8 cellular contexts compared by ENCODE assay signal in genomic region chr2:240143801-240144648, GRCh38. TPM values are rescaled to one million over a fixed set of nuclear protein-coding genes. Genes with fewer than 3 reads are reported as not detected.
A peak's percentile ranks its signal among the peaks of the same experiment; 100 is the strongest.
DNase-seq lines count a peak whose midpoint lies in the region; FAIRE-seq and TF ChIP-seq lines count a peak whose summit lies in the region.

No MANE protein-coding gene starts in this region.

- H3K36me3 ChIP-seq in SJCRH30 (no peaks in the 10 kb centered on the region), ovary (no peaks in the 10 kb centered on the region), tibial nerve (no peaks in the 10 kb centered on the region)

- intact Hi-C loops in ovary (cut with DNase I), result loop anchor here (5.0 to 10.0 kb wide), 4 partner anchors 82 to 1787 kb away; partner anchors contain the start of gene OR6B3 (in 1 of the 4)

- FAIRE-seq in frontal cortex (lab: Jason Lieb, UNC), result no peak

- DNase-seq in NCI-H2029 treated with DMSO at 0.1 percent for 48 hours (lab: John Stamatoyannopoulos, UW), result peak; percentile 29
- no peak for DNase-seq in NCI-H2029 (lab: John Stamatoyannopoulos, UW)
- DNase-seq in HUDEP-2 (lab: John Stamatoyannopoulos, UW; ENCODE audit: unreplicated experiment in 76 of 76), result peak in 55 of 76 experiments; percentile 2 to 78 (median 37)
- DNase-seq in SJCRH30, result peak; percentile 65 to 85
- peak; percentile 49 for DNase-seq in activated gamma-delta T cell (lab: John Stamatoyannopoulos, UW)
- DNase-seq in frontal cortex (ENCODE audit: low spot score in 2 of 2), result peak; percentile 84 to 93
- DNase-seq in ovary, result peak; percentile 53 to 82 (median 72)
- DNase-seq in tibial nerve (ENCODE audit: low spot score in 2 of 2), result peak; percentile 56 to 76

- TF ChIP-seq CTCF in ovary (IDR thresholded peaks at IDR 0.05), result peak; percentile 83 to 89 (median 86)
- TF ChIP-seq CTCF in tibial nerve (IDR thresholded peaks at IDR 0.05), result peak; percentile 91 to 97 (median 96)

- TF ChIP-seq EP300 in ovary (IDR thresholded peaks at IDR 0.05), result no peak
- no peak for TF ChIP-seq EP300 in tibial nerve (IDR thresholded peaks at IDR 0.05)

- H3K4me1 ChIP-seq in SJCRH30 (peaks cover 18% of the 10 kb centered on the region), ovary (ENCODE audit: insufficient read depth) (peaks cover 2% of the 10 kb centered on the region), tibial nerve (peaks cover 0 to 6% (median 3%) of the 10 kb centered on the region in 4 donors)

- H3K9me3 ChIP-seq in SJCRH30 (replicated peaks), result no peaks in the 10 kb centered on the region
- no peaks in the 10 kb centered on the region for H3K9me3 ChIP-seq in ovary
- no peaks in the 10 kb centered on the region for H3K9me3 ChIP-seq in tibial nerve

- peaks cover 28% of the 10 kb centered on the region for H3K27me3 ChIP-seq in SJCRH30
- H3K27me3 ChIP-seq in ovary, result no peaks in the 10 kb centered on the region
- peaks cover 0 to 3% of the 10 kb centered on the region in 2 donors for H3K27me3 ChIP-seq in tibial nerve

- WGBS in ovary, 3 donors, result 30 to 36% (median 33%) methylated on average over 31 to 36 of the region's 36 CpGs
- WGBS in tibial nerve, 2 donors, result 16 to 43% methylated on average over 22 to 36 of the region's 36 CpGs

- TF ChIP-seq POLR2A in ovary (IDR thresholded peaks at IDR 0.05) (no peak), tibial nerve (IDR thresholded peaks at IDR 0.05) (no peak)

- H3K27ac ChIP-seq in SJCRH30 (no peak overlapping the region), ovary (no peak overlapping the region), tibial nerve (no peak overlapping the region)

- H3K4me3 ChIP-seq in SJCRH30, result no peak overlapping the region
- H3K4me3 ChIP-seq in ovary, result no peak overlapping the region
- H3K4me3 ChIP-seq in tibial nerve, result no peak overlapping the region

RNA-seq across cellular contexts. Expression of gene OTOS, which starts 3.6 kb away (rescaled TPM):
- 0.73 TPM in 1 of 2 replicates, not detected in the other for total RNA-seq in SJCRH30 (2014; rRNA removed; shearing (Covaris generic))
- 0.41 TPM for total RNA-seq in frontal cortex
- total RNA-seq in ovary, result not detected
- polyA plus RNA-seq in ovary, result not detected
- not detected for total RNA-seq in tibial nerve

RNA-seq across cellular contexts. Expression of gene COPS9, which starts 7.9 kb away (rescaled TPM):
- 265 and 304 TPM in 2 replicates for total RNA-seq in SJCRH30 (2014; rRNA removed; shearing (Covaris generic))
- total RNA-seq in frontal cortex (95.0 TPM), ovary (100 to 1,000 TPM in 4 of 7 donors, 10 to 100 TPM in 3; 92.1 to 286 (median 101) TPM), tibial nerve (100 to 1,000 TPM in 3 of 4 donors, 10 to 100 TPM in 1; 94.8 to 224 (median 141) TPM)
- polyA plus RNA-seq in ovary, result 100 to 1,000 TPM in 1 of 2 donors, 10 to 100 TPM in 1; 42.1 to 236 TPM
